Comparison of ENCODE assay signal across 1 cellular context in genomic region chr3:1103525-1103924, GRCh38.
TF ChIP-seq lines count a peak whose summit lies in the region.

No MANE protein-coding gene starts in this region.

TF ChIP-seq in SK-N-SH, 30 proteins besides CTCF, POLR2A, EP300 and RAD21 (continued from another document):
- TF ChIP-seq NRF1 (IDR thresholded peaks at IDR 0.05; ENCODE audit: low read depth, low read length) (no peak), RXRA (IDR thresholded peaks at IDR 0.05; ENCODE audit: borderline replicate concordance, low read depth) (no peak), IRF3 (IDR thresholded peaks at IDR 0.05; ENCODE audit: low read depth, low read length) (no peak), TAF1 (IDR thresholded peaks at IDR 0.05; ENCODE audit: borderline replicate concordance, low read depth, low read length) (no peak), POLR2AphosphoS5 (IDR thresholded peaks at IDR 0.05; ENCODE audit: low read depth, low read length) (no peak), MAX (IDR thresholded peaks at IDR 0.05; ENCODE audit: low read depth) (no peak), TCF12 (IDR thresholded peaks at IDR 0.05) (no peak), USF1 (IDR thresholded peaks at IDR 0.05; ENCODE audit: borderline replicate concordance, low read depth) (no peak), TEAD4 (IDR thresholded peaks at IDR 0.05; ENCODE audit: borderline replicate concordance, insufficient read depth) (no peak), USF2 (IDR thresholded peaks at IDR 0.05; ENCODE audit: borderline replicate concordance, low read depth, low read length) (no peak), ZBTB33 (IDR thresholded peaks at IDR 0.05; ENCODE audit: borderline replicate concordance, low read depth) (no peak), FOSL2 (IDR thresholded peaks at IDR 0.05; ENCODE audit: borderline replicate concordance, low read depth) (no peak), YY1 (IDR thresholded peaks at IDR 0.05; ENCODE audit: low read depth) (no peak)
